Comparison of ENCODE assay signal across 8 cellular contexts in genomic region chr14:61525293-61526011, GRCh38.
A peak's percentile ranks its signal among the peaks of the same experiment; 100 is the strongest.
DNase-seq lines count a peak whose midpoint lies in the region; ATAC-seq and TF ChIP-seq lines count a peak whose summit lies in the region.

No MANE protein-coding gene starts in this region.

- H3K9me3 ChIP-seq in fibroblast of lung (ENCODE audit: control insufficient read depth, insufficient read depth, low read depth, low read length) (no peaks in the 10 kb centered on the region), gastrocnemius medialis (no peaks in the 10 kb centered on the region)

- no peaks in the 10 kb centered on the region for H3K79me2 ChIP-seq in fibroblast of lung (ENCODE audit: control insufficient read depth, insufficient read depth, low read length)

- TF ChIP-seq CTCF in fibroblast of lung (conservative IDR thresholded peaks at IDR 0.05 in 1 of 2, IDR thresholded peaks at IDR 0.05 in 1 of 2; ENCODE audit: low read depth in 1 of 2, low read length in 2 of 2) (no peak), gastrocnemius medialis (IDR thresholded peaks at IDR 0.05 in 4 of 5, conservative IDR thresholded peaks at IDR 0.05 in 1 of 5) (no peak)

- H3K4me1 ChIP-seq in fibroblast of lung (ENCODE audit: control insufficient read depth, extremely low read depth, insufficient read depth, low read length): peaks cover 16% of the 10 kb centered on the region
- peaks cover 30 to 44% of the 10 kb centered on the region in 2 donors for H3K4me1 ChIP-seq in gastrocnemius medialis

- peak overlapping the region; percentile 2 for H3K4me2 ChIP-seq in fibroblast of lung (ENCODE audit: extremely low read depth, insufficient read depth, low read length)

- DNase-seq in CD1c-positive myeloid dendritic cell (ENCODE audit: extremely low spot score) (peak; percentile 86), HT1080 (ENCODE audit: low read depth) (peak; percentile 99), fibroblast of lung (ENCODE audit: low read depth in 2 of 2) (peak; percentile 57 to 89), gastrocnemius medialis (peak; percentile 70 to 71), hepatic stellate cell (ENCODE audit: low spot score) (no peak), NCI-H82 (lab: John Stamatoyannopoulos, UW) (no peak)
- peak; percentile 35 to 56 for DNase-seq in activated CD8-positive, alpha-beta memory T cell treated with anti-CD3 and anti-CD28 coated beads for 4 hours (ENCODE audit: low read depth in 2 of 2)

- H2AFZ ChIP-seq in fibroblast of lung (ENCODE audit: low read length): no peak overlapping the region

- H3K27ac ChIP-seq in fibroblast of lung (ENCODE audit: insufficient read depth, low read length) (no peak overlapping the region), gastrocnemius medialis (peak overlapping the region; percentile 60 to 83 (median 66))

- ATAC-seq in GM21423 (IDR thresholded peaks at IDR 0.05; ENCODE audit: unreplicated experiment) (peak; percentile 81), gastrocnemius medialis (peak; percentile 72 to 73)

- in situ Hi-C loops in gastrocnemius medialis (cut with MboI; ENCODE audit: low sequenced_read_pairs in 4 of 4): no loop called here

- intact Hi-C loops in gastrocnemius medialis (cut with DNase I; ENCODE audit: low total_unique reads): loop anchor here (10.0 kb wide), 1 partner anchor 791 kb away; the partner anchor contains the start of gene MNAT1

- no peak overlapping the region for H3K4me3 ChIP-seq in fibroblast of lung (replicated peaks in 1 of 4; ENCODE audit: control extremely low read depth in 1 of 4, insufficient read depth in 1 of 4, low read depth in 3 of 4, low read length in 4 of 4)
- H3K4me3 ChIP-seq in gastrocnemius medialis: no peak overlapping the region

- no peaks in the 10 kb centered on the region for H4K20me1 ChIP-seq in fibroblast of lung (ENCODE audit: control insufficient read depth, extremely low read depth, insufficient read depth, low read length)

- peak in 1 of 2 donors; percentile 10 for TF ChIP-seq POLR2A in gastrocnemius medialis (IDR thresholded peaks at IDR 0.05)

- H3K36me3 ChIP-seq in fibroblast of lung (ENCODE audit: control insufficient read depth, insufficient read depth, low read length): no peaks in the 10 kb centered on the region
- H3K36me3 ChIP-seq in gastrocnemius medialis: no peaks in the 10 kb centered on the region

- H3K9ac ChIP-seq in fibroblast of lung (ENCODE audit: insufficient read depth, low read length): no peak overlapping the region

- H3K27me3 ChIP-seq in fibroblast of lung (ENCODE audit: control insufficient read depth, insufficient read depth, low read length) (no peaks in the 10 kb centered on the region), gastrocnemius medialis (no peaks in the 10 kb centered on the region)

Comparison
In these comparisons a context has a peak if more than half of its experiments do, and no peak if none do; other contexts are left out.
1. DNase-seq: peak in CD1c-positive myeloid dendritic cell (single experiment), HT1080 (single experiment), activated CD8-positive, alpha-beta memory T cell treated with anti-CD3 and anti-CD28 coated beads for 4 hours (2 of 2), fibroblast of lung (2 of 2) and gastrocnemius medialis (2 of 2); none in hepatic stellate cell (single experiment) and NCI-H82 (single experiment).